Comparison of ENCODE assay signal across 9 cellular contexts in genomic region chr19:6118043-6118442, GRCh38. TPM values are rescaled to one million over a fixed set of nuclear protein-coding genes. Genes with fewer than 3 reads are reported as not detected.
"Had no signal": no experiment of that assay in that cellular context is flagged by ENCODE, and none has a peak within 500 bp of the region (broad histone marks: within the 10 kb centered on the region; RNA-seq: fewer than 3 reads in every experiment).

No MANE protein-coding gene starts in this region.

- ATAC-seq: GM12878 had no signal

- H3K4me3 ChIP-seq: GM12878 had no signal

- FAIRE-seq: G401.6, GM12878, GM12891, GM12892, GM18507, GM19239 had no signal

- DNase-seq: GDM1, GF-D8 had no signal

RNA-seq across cellular contexts. Expression of gene ACSBG2, which starts 17.4 kb away (rescaled TPM):
- total RNA-seq: G401 had no signal
